8 cellular contexts compared by ENCODE assay signal in the genomic region with DNA sequence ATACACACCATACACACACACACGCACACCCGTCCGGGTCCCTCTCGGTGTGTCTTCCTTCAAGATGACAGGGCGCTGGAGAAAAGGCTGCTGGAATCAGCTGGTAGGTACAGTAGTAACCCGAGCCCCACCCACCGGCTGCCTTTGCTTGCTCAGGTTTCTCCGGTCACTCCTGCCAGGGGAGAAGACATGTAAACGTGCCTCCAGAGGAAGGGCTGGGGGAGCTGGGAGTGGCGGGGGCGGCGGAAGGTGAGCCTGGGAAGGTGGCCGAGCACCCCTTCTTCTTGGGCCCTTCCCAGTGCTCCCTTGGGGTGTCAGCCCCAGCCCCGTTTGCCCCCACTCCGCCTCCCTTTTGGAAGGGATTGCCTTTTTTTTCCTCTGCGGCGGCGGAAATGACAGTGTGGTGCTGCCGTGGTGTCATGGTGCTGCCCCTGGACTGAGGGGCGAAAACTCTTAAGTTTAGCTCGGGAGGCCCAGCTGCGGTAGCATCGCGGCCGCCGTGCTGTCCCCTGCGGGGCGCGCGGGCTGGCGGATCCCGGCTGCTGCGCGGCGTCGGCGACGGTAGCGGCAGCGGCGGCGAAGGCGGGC. TPM values are rescaled to one million over a fixed set of nuclear protein-coding genes. Genes with fewer than 3 reads are reported as not detected.
DNase-seq lines count a peak whose midpoint lies in the region; ATAC-seq and TF ChIP-seq lines count a peak whose summit lies in the region.

A gene with protein sequence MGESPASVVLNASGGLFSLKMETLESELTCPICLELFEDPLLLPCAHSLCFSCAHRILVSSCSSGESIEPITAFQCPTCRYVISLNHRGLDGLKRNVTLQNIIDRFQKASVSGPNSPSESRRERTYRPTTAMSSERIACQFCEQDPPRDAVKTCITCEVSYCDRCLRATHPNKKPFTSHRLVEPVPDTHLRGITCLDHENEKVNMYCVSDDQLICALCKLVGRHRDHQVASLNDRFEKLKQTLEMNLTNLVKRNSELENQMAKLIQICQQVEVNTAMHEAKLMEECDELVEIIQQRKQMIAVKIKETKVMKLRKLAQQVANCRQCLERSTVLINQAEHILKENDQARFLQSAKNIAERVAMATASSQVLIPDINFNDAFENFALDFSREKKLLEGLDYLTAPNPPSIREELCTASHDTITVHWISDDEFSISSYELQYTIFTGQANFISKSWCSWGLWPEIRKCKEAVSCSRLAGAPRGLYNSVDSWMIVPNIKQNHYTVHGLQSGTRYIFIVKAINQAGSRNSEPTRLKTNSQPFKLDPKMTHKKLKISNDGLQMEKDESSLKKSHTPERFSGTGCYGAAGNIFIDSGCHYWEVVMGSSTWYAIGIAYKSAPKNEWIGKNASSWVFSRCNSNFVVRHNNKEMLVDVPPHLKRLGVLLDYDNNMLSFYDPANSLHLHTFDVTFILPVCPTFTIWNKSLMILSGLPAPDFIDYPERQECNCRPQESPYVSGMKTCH (plus strand): TSS at position 169 of the 588 bp plus-strand sequence. CDS start 561 bp downstream, outside the sequence.

- TF ChIP-seq CTCF in AG09309 (IDR thresholded peaks at IDR 0.05; ENCODE audit: control insufficient read depth, insufficient read depth, low read depth, low read length, missing control alignments) (no peak), left lung (IDR thresholded peaks at IDR 0.05) (no peak)

- DNase-seq in AG09309 (ENCODE audit: low read depth) (no peak), left lung (peak; percentile 67 to 70), NCI-H774 (lab: John Stamatoyannopoulos, UW) (no peak)
- DNase-seq in activated CD4-positive, CD25-positive, alpha-beta regulatory T cell treated with anti-CD3 and anti-CD28 coated beads, Interleukin-2, amount 50 U/mL, for 16 hours (ENCODE audit: low read depth, low spot score), result peak; percentile 9
- peak; percentile 26 to 27 for DNase-seq in stimulated activated CD4-positive, alpha-beta T cell treated with anti-CD3 and anti-CD28 coated beads, Interleukin-2, amount 100 ng/mL, for 48 hours

- H3K4me3 ChIP-seq in AG09309 (ENCODE audit: control insufficient read depth, low read depth, low read length), result peak within 1 kb of the TSS; percentile 53
- H3K4me3 ChIP-seq in left lung, result peak within 1 kb of the TSS; percentile 28 to 45

- TF ChIP-seq RAD21 in Ishikawa (IDR thresholded peaks at IDR 0.05; ENCODE audit: low read depth), result no peak

- no peaks in the 10 kb centered on the region for H3K4me1 ChIP-seq in left lung

- peaks cover 6 to 28% of the 10 kb centered on the region in 2 donors for H3K27me3 ChIP-seq in left lung

- ATAC-seq in GM19452 (IDR thresholded peaks at IDR 0.05; ENCODE audit: unreplicated experiment) (peak; percentile 44), left lung (peak; percentile 77)

- H3K9me3 ChIP-seq in left lung, result no peaks in the 10 kb centered on the region

- H3K27ac ChIP-seq in cingulate gyrus (ENCODE audit: low read depth, low read length) (peak within 1 kb of the TSS; percentile 55), left lung (peak within 1 kb of the TSS; percentile 84 to 93)

- TF ChIP-seq EP300 in Ishikawa (IDR thresholded peaks at IDR 0.05; ENCODE audit: borderline replicate concordance), result no peak

- H3K36me3 ChIP-seq in left lung, result no peaks in the 10 kb centered on the region

- intact Hi-C loops in left lung (cut with DNase I), result no loop called here

TF ChIP-seq in Ishikawa, 13 proteins besides CTCF, POLR2A, EP300 and RAD21:
- TF ChIP-seq TAF1 (IDR thresholded peaks at IDR 0.05; ENCODE audit: low read depth) (0 out of 2 replicates have a peak, but pooled peaks have one; percentile 45), REST (IDR thresholded peaks at IDR 0.05; ENCODE audit: low read depth) (no peak)
TF ChIP-seq in Ishikawa: peak in this region for 1.

RNA-seq across cellular contexts. Expression of the gene that starts here (rescaled TPM):
- 10 to 100 TPM; 17.4 to 18.5 TPM for total RNA-seq in left lung

Comparison
In these comparisons a context has a peak if more than half of its experiments do, and no peak if none do; other contexts are left out.
1. DNase-seq: peak in activated CD4-positive, CD25-positive, alpha-beta regulatory T cell treated with anti-CD3 and anti-CD28 coated beads, Interleukin-2, amount 50 U/mL, for 16 hours (single experiment), left lung (2 of 2) and stimulated activated CD4-positive, alpha-beta T cell treated with anti-CD3 and anti-CD28 coated beads, Interleukin-2, amount 100 ng/mL, for 48 hours (2 of 2); none in AG09309 (single experiment) and NCI-H774 (single experiment).